In genomic region chr15:52726195-52726594, GRCh38 we compare ENCODE assay signal across 34 cellular contexts.
"Had no signal": no experiment of that assay in that cellular context is flagged by ENCODE, and none has a peak within 500 bp of the region (broad histone marks: within the 10 kb centered on the region; RNA-seq: fewer than 3 reads in every experiment).

No MANE protein-coding gene starts in this region.

- H3K4me3 ChIP-seq: MG63 had no signal

- DNase-seq: Karpas-422, Kasumi-1, MG63, MM.1S, MV-4-11, NCI-H1048, NCI-H1092, NCI-H1092 treated with DMSO at 0.1 percent for 48 hours, NCI-H1105, NCI-H1105 treated with DMSO at 0.1 percent for 48 hours, NCI-H1417, NCI-H1417 treated with DMSO at 0.1 percent for 48 hours, NCI-H1436, NCI-H1436 treated with DMSO at 0.1 percent for 48 hours, NCI-H146, NCI-H1694, NCI-H1694 treated with DMSO at 0.1 percent for 48 hours, NCI-H187, NCI-H187 treated with DMSO at 0.1 percent for 48 hours, NCI-H1930, NCI-H2029, NCI-H2029 treated with DMSO at 0.1 percent for 48 hours, NCI-H2081, NCI-H2081 treated with DMSO at 0.1 percent for 48 hours, NCI-H2107, NCI-H2171, NCI-H2171 treated with DMSO at 0.1 percent for 48 hours, NCI-H2227 treated with DMSO at 0.1 percent for 48 hours, NCI-H226, NCI-H345, NCI-H446, NCI-H446 treated with DMSO at 0.1 percent for 48 hours, NCI-H510A had no signal

- H3K9me3 ChIP-seq: MG63 had no signal

- H3K36me3 ChIP-seq: MG63 had no signal

- H3K27ac ChIP-seq: KMS-11 had no signal
